8 cellular contexts compared by ENCODE assay signal in genomic region chr10:16436758-16437539, GRCh38. TPM values are rescaled to one million over a fixed set of nuclear protein-coding genes. Genes with fewer than 3 reads are reported as not detected.
DNase-seq lines count a peak whose midpoint lies in the region; ATAC-seq, FAIRE-seq and TF ChIP-seq lines count a peak whose summit lies in the region.

Gene PTER, plus strand, starts transcription at chr10:16437010. Its CDS starts 47,375 bp downstream, at chr10:16484385.

- H3K27me3 Mint-ChIP-seq in brain: peaks cover 18% of the 10 kb centered on the region

- DNase-seq in NCI-H2081 treated with DMSO at 0.1 percent for 48 hours (lab: John Stamatoyannopoulos, UW) (peak; percentile 29), iPS DF 4.7 (ENCODE audit: extremely low read depth, low spot score) (peak; percentile 69), skeletal muscle cell (ENCODE audit: low read depth) (peak; percentile 53), middle frontal gyrus (ENCODE audit: extremely low spot score, low spot score) (no peak)

- ATAC-seq in GM18517 (IDR thresholded peaks at IDR 0.05; ENCODE audit: unreplicated experiment): peak; percentile 97
- ATAC-seq in HG03025 (IDR thresholded peaks at IDR 0.05; ENCODE audit: low FRiP score, unreplicated experiment): peak; percentile 98

- H3K9me3 Mint-ChIP-seq in brain: peaks cover 0 to 10% (median 1%) of the 10 kb centered on the region in 5 experiments

- no peak for TF ChIP-seq CTCF in brain (conservative IDR thresholded peaks at IDR 0.05)

- H3K27ac Mint-ChIP-seq in brain: peak within 1 kb of the TSS in 2 of 5 experiments; percentile 42 to 43

- peak; percentile 22 for FAIRE-seq in TTC549 (lab: Jason Lieb, UNC)

- no peaks in the 10 kb centered on the region for H3K36me3 Mint-ChIP-seq in brain

- H3K4me3 ChIP-seq in skeletal muscle cell (ENCODE audit: low read depth, low read length): peak within 1 kb of the TSS; percentile 59

- peak within 1 kb of the TSS; percentile 74 to 83 (median 81) for H3K4me3 Mint-ChIP-seq in brain

- H3K4me1 Mint-ChIP-seq in brain: peaks cover 20% of the 10 kb centered on the region

RNA-seq across cellular contexts. Expression of gene PTER, which starts in this region (rescaled TPM):
- polyA plus RNA-seq in brain (ENCODE audit: insufficient read depth, low read depth, low replicate concordance): 4.2 TPM
